In the genomic region with DNA sequence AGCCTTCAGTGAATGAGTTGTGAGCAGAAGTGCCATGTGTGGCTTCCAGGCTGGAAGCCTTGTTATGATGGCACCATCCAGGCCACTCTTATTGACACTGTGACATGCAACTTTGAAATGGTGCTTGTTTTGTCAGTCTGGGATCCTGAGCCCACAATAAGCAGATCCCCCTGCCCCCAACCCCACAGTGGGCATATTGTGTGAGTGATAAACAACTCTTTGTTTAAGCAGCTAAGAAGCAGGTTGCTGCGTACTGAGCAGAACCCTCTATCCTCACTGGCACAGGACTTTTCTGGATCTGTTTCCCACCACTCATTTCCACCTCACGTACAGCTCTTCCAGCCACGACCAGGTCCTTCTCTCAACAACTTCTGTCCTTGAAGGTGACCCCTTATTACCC, we compare ENCODE assay signal across 18 cellular contexts.
DNase-seq lines count a peak whose midpoint lies in the region; TF ChIP-seq lines count a peak whose summit lies in the region.
"Had no signal": no experiment of that assay in that cellular context is flagged by ENCODE, and none has a peak within 500 bp of the region (broad histone marks: within the 10 kb centered on the region; RNA-seq: fewer than 3 reads in every experiment).

No MANE protein-coding gene starts in this region.

- intact Hi-C loops in uterus (cut with DNase I; ENCODE audit: low total_unique reads) = no loop called here

- no peak for DNase-seq in MM.1S
- DNase-seq in globus pallidus (ENCODE audit: low spot score) = peak; percentile 17
- DNase-seq in neural progenitor cell (ENCODE audit: low spot score) = no peak
- no peak for DNase-seq in uterus
- no peak for DNase-seq in COLO668 (lab: John Stamatoyannopoulos, UW; ENCODE audit: unreplicated experiment)
- no peak for DNase-seq in HPDE6-E6E7 (ENCODE audit: extremely low spot score)
- DNase-seq: BE2C; Calu3; CD4-positive, alpha-beta memory T cell; DMS 273 treated with DMSO at 0.1 percent for 48 hours; DND-41; EL; H7 had no signal

- H3K27ac ChIP-seq in BLaER1 (no peak overlapping the region), MM.1S (ENCODE audit: low read length) (no peak overlapping the region), neural progenitor cell (no peak overlapping the region), uterus (no peak overlapping the region)
- H3K27ac ChIP-seq: KMS-11 had no signal

- no peaks in the 10 kb centered on the region for H3K9me2 ChIP-seq in MM.1S (replicated peaks; ENCODE audit: insufficient read depth, low read length)

- TF ChIP-seq POLR2A in uterus (IDR thresholded peaks at IDR 0.05) = no peak

- H3K9me3 ChIP-seq in BLaER1 (peaks cover 9% of the 10 kb centered on the region), MM.1S (replicated peaks; ENCODE audit: insufficient read depth, low read length) (no peaks in the 10 kb centered on the region), neural progenitor cell (ENCODE audit: low read depth) (no peaks in the 10 kb centered on the region), uterus (no peaks in the 10 kb centered on the region)

- no peaks in the 10 kb centered on the region for H3K36me3 Mint-ChIP-seq in neural progenitor cell
- H3K36me3 Mint-ChIP-seq: CD14-positive monocyte; CD4-positive, alpha-beta memory T cell had no signal

- no peaks in the 10 kb centered on the region for H3K36me3 ChIP-seq in BLaER1
- no peaks in the 10 kb centered on the region for H3K36me3 ChIP-seq in MM.1S (replicated peaks; ENCODE audit: insufficient read depth, low read length)
- no peaks in the 10 kb centered on the region for H3K36me3 ChIP-seq in neural progenitor cell
- H3K36me3 ChIP-seq in uterus = no peaks in the 10 kb centered on the region
- H3K36me3 ChIP-seq: BE2C had no signal

- H3K27me3 ChIP-seq in BLaER1 (no peaks in the 10 kb centered on the region), MM.1S (replicated peaks; ENCODE audit: insufficient read depth, low read length) (no peaks in the 10 kb centered on the region), neural progenitor cell (no peaks in the 10 kb centered on the region), uterus (no peaks in the 10 kb centered on the region)
- H3K27me3 ChIP-seq: BE2C had no signal

- H3K4me3 Mint-ChIP-seq in neural progenitor cell = no peak overlapping the region
- H3K4me3 Mint-ChIP-seq: CD14-positive monocyte; CD4-positive, alpha-beta memory T cell; GM23338 had no signal

- H3K4me1 Mint-ChIP-seq in neural progenitor cell = no peaks in the 10 kb centered on the region
- H3K4me1 Mint-ChIP-seq: CD14-positive monocyte; CD4-positive, alpha-beta memory T cell; GM23338 had no signal

- H3K27me3 Mint-ChIP-seq in neural progenitor cell (ENCODE audit: insufficient read depth, low read depth) = peaks cover 6% of the 10 kb centered on the region
- H3K27me3 Mint-ChIP-seq: CD4-positive, alpha-beta memory T cell had no signal

- peaks cover 4% of the 10 kb centered on the region for H3K9me3 Mint-ChIP-seq in neural progenitor cell

- H3F3A ChIP-seq in MM.1S (ENCODE audit: insufficient read depth, low read length) = no peaks in the 10 kb centered on the region
- H3F3A ChIP-seq in neural progenitor cell (ENCODE audit: low read depth) = no peaks in the 10 kb centered on the region

- TF ChIP-seq CTCF in MM.1S (IDR thresholded peaks at IDR 0.05; ENCODE audit: low read length) (no peak), neural progenitor cell (IDR thresholded peaks at IDR 0.05) (no peak), uterus (IDR thresholded peaks at IDR 0.05) (no peak)

- H3K9ac ChIP-seq in BLaER1 (no peak overlapping the region), MM.1S (ENCODE audit: low read length) (no peak overlapping the region), neural progenitor cell (no peak overlapping the region)
- H3K9ac ChIP-seq: KMS-11 had no signal

- H4K20me1 ChIP-seq in BLaER1 (no peaks in the 10 kb centered on the region), MM.1S (ENCODE audit: insufficient read depth, low read length) (no peaks in the 10 kb centered on the region), neural progenitor cell (ENCODE audit: low read depth) (no peaks in the 10 kb centered on the region)

- H3K4me2 ChIP-seq in BLaER1 (peak overlapping the region; percentile 44), MM.1S (ENCODE audit: low read depth, low read length) (no peak overlapping the region), neural progenitor cell (no peak overlapping the region)
- H3K4me2 ChIP-seq: GM23338, KMS-11 had no signal

- H3K4me3 ChIP-seq in BLaER1 (no peak overlapping the region), MM.1S (ENCODE audit: low read length) (no peak overlapping the region), neural progenitor cell (no peak overlapping the region), uterus (no peak overlapping the region)
- H3K4me3 ChIP-seq: GM12878, GM23338 had no signal

- H3K4me1 ChIP-seq in BLaER1 (peaks cover 14% of the 10 kb centered on the region), MM.1S (ENCODE audit: low read length) (no peaks in the 10 kb centered on the region), neural progenitor cell (no peaks in the 10 kb centered on the region), uterus (no peaks in the 10 kb centered on the region)
- H3K4me1 ChIP-seq: BE2C had no signal

- H3K79me2 ChIP-seq in MM.1S (ENCODE audit: low read length) = no peaks in the 10 kb centered on the region
- H3K79me2 ChIP-seq in neural progenitor cell (ENCODE audit: low read depth) = no peaks in the 10 kb centered on the region

- H2AFZ ChIP-seq in MM.1S (ENCODE audit: low read length) (peak overlapping the region; percentile 24; the same call in 1 of the 2 replicates), neural progenitor cell (replicated peaks) (peak overlapping the region; percentile 20)
- H2AFZ ChIP-seq: GM23338 had no signal

- H3K27ac Mint-ChIP-seq in neural progenitor cell = no peak overlapping the region
- H3K27ac Mint-ChIP-seq: CD14-positive monocyte; CD4-positive, alpha-beta memory T cell; GM23338 had no signal
